13 cellular contexts compared by ENCODE assay signal in the genomic region with DNA sequence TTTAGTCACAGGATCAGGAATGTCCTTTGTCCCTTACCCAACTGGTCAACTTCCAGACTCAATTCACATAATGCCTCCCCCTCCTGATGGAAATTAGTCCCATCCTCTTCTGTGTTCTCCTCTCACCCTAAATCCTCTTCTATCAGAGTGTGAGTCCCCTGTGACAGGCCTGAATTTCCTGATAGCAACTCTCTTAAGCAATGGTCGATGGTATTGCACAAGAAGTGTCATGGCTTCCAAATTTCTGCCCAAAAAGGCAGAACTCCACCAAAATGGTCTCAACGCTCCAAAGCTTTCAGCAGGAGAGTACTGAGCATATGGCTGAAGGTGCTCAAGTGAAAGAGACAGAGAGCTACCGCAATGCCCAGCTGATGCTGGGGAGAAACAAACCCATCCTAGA. TPM values are rescaled to one million over a fixed set of nuclear protein-coding genes. Genes with fewer than 3 reads are reported as not detected.
DNase-seq lines count a peak whose midpoint lies in the region; ATAC-seq and TF ChIP-seq lines count a peak whose summit lies in the region.
"Had no signal": no experiment of that assay in that cellular context is flagged by ENCODE, and none has a peak within 500 bp of the region (broad histone marks: within the 10 kb centered on the region; RNA-seq: fewer than 3 reads in every experiment).

No MANE protein-coding gene starts in this region.

- ATAC-seq in IMR-90 (ENCODE audit: low read depth) (no peak), memory B cell (ENCODE audit: low read depth) (no peak), GM21360 (IDR thresholded peaks at IDR 0.05; ENCODE audit: unreplicated experiment) (no peak)
- ATAC-seq: mucosa of descending colon had no signal

- no peaks in the 10 kb centered on the region for H3K27me3 ChIP-seq in IMR-90 (ENCODE audit: control insufficient read depth, insufficient read depth, low read length)
- H3K27me3 ChIP-seq: right atrium auricular region had no signal

- no peak overlapping the region for H3K18ac ChIP-seq in IMR-90 (ENCODE audit: low read depth, low read length)

- H4K5ac ChIP-seq in IMR-90 (ENCODE audit: low read depth, low read length) = no peak overlapping the region

- peaks cover 30 to 40% of the 10 kb centered on the region in 2 experiments for H3K79me1 ChIP-seq in IMR-90 (ENCODE audit: low read depth in 1 of 2, low read length in 2 of 2)

- H3K27ac Mint-ChIP-seq in activated T-helper 2 cell treated with anti-CD3 and anti-CD28 coated beads, Interferon-gamma antibody, Interleukin-2, Interleukin-4, amounts not matched to agents 10 μg/mL and 5 μg/mL and 100 μg/mL, durations not matched to agents 14 hours and 24 hours and 36 hours = no peak overlapping the region
- peak overlapping the region; percentile 8 for H3K27ac Mint-ChIP-seq in memory B cell

- peaks cover 2% of the 10 kb centered on the region; the same call in 1 of the 2 replicates for H3K9me1 ChIP-seq in IMR-90 (ENCODE audit: insufficient read depth, low read length)

- H3K56ac ChIP-seq in IMR-90 (ENCODE audit: extremely low read depth, insufficient read depth, low read length) = no peak overlapping the region

- peak overlapping the region; percentile 60; the same call in 1 of the 2 replicates for H3K23ac ChIP-seq in IMR-90 (ENCODE audit: low read depth, low read length)

- peaks cover 2% of the 10 kb centered on the region for H3K27me3 Mint-ChIP-seq in activated T-helper 2 cell treated with anti-CD3 and anti-CD28 coated beads, Interferon-gamma antibody, Interleukin-2, Interleukin-4, amounts not matched to agents 10 μg/mL and 5 μg/mL and 100 μg/mL, durations not matched to agents 14 hours and 24 hours and 36 hours (ENCODE audit: low read depth)
- no peaks in the 10 kb centered on the region for H3K27me3 Mint-ChIP-seq in memory B cell

- H3K14ac ChIP-seq in IMR-90 (replicated peaks; ENCODE audit: low read depth, low read length) = no peak overlapping the region

- no peak for TF ChIP-seq CTCF in IMR-90 (conservative IDR thresholded peaks at IDR 0.05; ENCODE audit: low read depth, low read length)

- H3K36me3 ChIP-seq in IMR-90 (ENCODE audit: control insufficient read depth, insufficient read depth, low read length) = peaks cover 5% of the 10 kb centered on the region

- H2BK15ac ChIP-seq in IMR-90 (ENCODE audit: low read depth, low read length) = no peak overlapping the region

- H2AK5ac ChIP-seq in IMR-90 (ENCODE audit: low read depth, low read length) = no peak overlapping the region

- no peak overlapping the region for H2AK9ac ChIP-seq in IMR-90 (replicated peaks; ENCODE audit: low read depth, low read length, poor library complexity)

- peak; percentile 31 for DNase-seq in CD1c-positive myeloid dendritic cell (ENCODE audit: extremely low spot score)
- no peak for DNase-seq in IMR-90
- no peak for DNase-seq in activated T-helper 2 cell treated with anti-CD3 and anti-CD28 coated beads, Interferon-gamma antibody, Interleukin-2, Interleukin-4, amounts not matched to agents 10 μg/mL and 5 μg/mL and 100 μg/mL, durations not matched to agents 14 hours and 24 hours and 36 hours (ENCODE audit: low spot score)
- no peak for DNase-seq in memory B cell (ENCODE audit: low spot score in 2 of 2)
- no peak for DNase-seq in NCI-H524 treated with DMSO at 0.1 percent for 48 hours (lab: John Stamatoyannopoulos, UW)
- no peak for DNase-seq in cerebellar nuclear complex (lab: John Stamatoyannopoulos, UW)
- no peak for DNase-seq in UCSD-AML1 (lab: John Stamatoyannopoulos, UW; ENCODE audit: unreplicated experiment)
- DNase-seq: GOT3, mucosa of descending colon, NCI-H2029, substantia nigra had no signal

- H4K91ac ChIP-seq in IMR-90 (ENCODE audit: insufficient read depth, low read depth, low read length) = no peak overlapping the region

- H3K9ac ChIP-seq in IMR-90 (ENCODE audit: low read depth, low read length) = no peak overlapping the region

- CTCF ChIA-PET in IMR-90 (lab: Yijun Ruan, JAX) = interaction anchor here (0.6 kb wide), 1 partner anchor 1039 kb away, joined by 3 read pairs; no protein-coding TSS in a partner anchor

- H3K36me3 Mint-ChIP-seq in activated T-helper 2 cell treated with anti-CD3 and anti-CD28 coated beads, Interferon-gamma antibody, Interleukin-2, Interleukin-4, amounts not matched to agents 10 μg/mL and 5 μg/mL and 100 μg/mL, durations not matched to agents 14 hours and 24 hours and 36 hours (ENCODE audit: low read depth) = peaks cover 23% of the 10 kb centered on the region
- peaks cover 8% of the 10 kb centered on the region for H3K36me3 Mint-ChIP-seq in memory B cell

- no peak overlapping the region for H2AFZ ChIP-seq in IMR-90 (replicated peaks; ENCODE audit: low read length, poor library complexity)

- H3K9me3 Mint-ChIP-seq in activated T-helper 2 cell treated with anti-CD3 and anti-CD28 coated beads, Interferon-gamma antibody, Interleukin-2, Interleukin-4, amounts not matched to agents 10 μg/mL and 5 μg/mL and 100 μg/mL, durations not matched to agents 14 hours and 24 hours and 36 hours = no peaks in the 10 kb centered on the region
- H3K9me3 Mint-ChIP-seq in memory B cell = no peaks in the 10 kb centered on the region

- no peak overlapping the region for H2BK5ac ChIP-seq in IMR-90 (ENCODE audit: low read depth, low read length, poor library complexity, severe bottlenecking)

- H3K4me1 ChIP-seq in IMR-90 (ENCODE audit: control insufficient read depth, insufficient read depth, low read length) = no peaks in the 10 kb centered on the region; the same call in 1 of the 2 replicates

- TF ChIP-seq POLR2A in IMR-90 (IDR thresholded peaks at IDR 0.05; ENCODE audit: low read depth, low read length) = no peak

- no peak overlapping the region for H4K8ac ChIP-seq in IMR-90 (ENCODE audit: low read depth in 2 of 2, low read length in 2 of 2)

- intact Hi-C loops in IMR-90 (cut with micrococcal nuclease) = no loop called here
- intact Hi-C loops in activated T-helper 2 cell treated with anti-CD3 and anti-CD28 coated beads, Interferon-gamma antibody, Interleukin-2, Interleukin-4, amounts not matched to agents 10 μg/mL and 5 μg/mL and 100 μg/mL, durations not matched to agents 14 hours and 24 hours and 36 hours (cut with micrococcal nuclease) = loop anchor here (5.0 kb wide), 2 partner anchors 193 to 613 kb away; no protein-coding TSS in a partner anchor

- H3K4me1 Mint-ChIP-seq in activated T-helper 2 cell treated with anti-CD3 and anti-CD28 coated beads, Interferon-gamma antibody, Interleukin-2, Interleukin-4, amounts not matched to agents 10 μg/mL and 5 μg/mL and 100 μg/mL, durations not matched to agents 14 hours and 24 hours and 36 hours (ENCODE audit: low read depth) = peaks cover 51% of the 10 kb centered on the region
- H3K4me1 Mint-ChIP-seq in memory B cell = peaks cover 28% of the 10 kb centered on the region

- H3K4me2 ChIP-seq in IMR-90 (ENCODE audit: low read depth, low read length) = no peak overlapping the region

- peaks cover 24% of the 10 kb centered on the region for H4K20me1 ChIP-seq in IMR-90 (ENCODE audit: insufficient read depth, low read length)

- in situ Hi-C loops in IMR-90 (cut with MboI; ENCODE audit: low sequenced_read_pairs) = loop anchor here (10.0 kb wide), 1 partner anchor 306 kb away; no protein-coding TSS in a partner anchor

- H3K4me3 Mint-ChIP-seq in activated T-helper 2 cell treated with anti-CD3 and anti-CD28 coated beads, Interferon-gamma antibody, Interleukin-2, Interleukin-4, amounts not matched to agents 10 μg/mL and 5 μg/mL and 100 μg/mL, durations not matched to agents 14 hours and 24 hours and 36 hours (ENCODE audit: low read depth) = peak overlapping the region; percentile 18
- no peak overlapping the region for H3K4me3 Mint-ChIP-seq in memory B cell

- H3K9me3 ChIP-seq in IMR-90 (ENCODE audit: control insufficient read depth, insufficient read depth, low read length) = no peaks in the 10 kb centered on the region
- H3K9me3 ChIP-seq: mucosa of descending colon, right atrium auricular region had no signal

- H3K4me3 ChIP-seq in IMR-90 (ENCODE audit: insufficient read depth, low read depth, low read length) = no peak overlapping the region
- H3K4me3 ChIP-seq: mucosa of descending colon, right atrium auricular region had no signal

- dilution Hi-C loops in IMR-90 (cut with HindIII; ENCODE audit: low sequenced_read_pairs, unreplicated experiment) = loop anchor here (25.0 kb wide), 1 partner anchor 313 kb away; no protein-coding TSS in a partner anchor

- POLR2A ChIA-PET in IMR-90 (lab: Charles Lee; ENCODE audit: unreplicated experiment) = no interaction called here

- TF ChIP-seq RAD21 in IMR-90 (IDR thresholded peaks at IDR 0.05; ENCODE audit: low read length) = no peak

- no peak overlapping the region for H3K4ac ChIP-seq in IMR-90 (ENCODE audit: low read depth, low read length)

- BruUV-seq in IMR-90 (replicated peaks; lab: Mats Ljungman, UMichigan) = no TSS peak

- no peak overlapping the region for H2BK20ac ChIP-seq in IMR-90 (ENCODE audit: low read depth, low read length)

- no peak overlapping the region for H2BK120ac ChIP-seq in IMR-90 (ENCODE audit: low read depth, low read length)

- H3K27ac ChIP-seq in IMR-90 (ENCODE audit: insufficient read depth, low read length) = no peak overlapping the region
- H3K27ac ChIP-seq: right atrium auricular region had no signal

- no CpG with 5 or more reads among the region's 3 CpGs for whole genome bisulfite sequencing in IMR-90 (ENCODE audit: extremely low coverage in 2 of 2, insufficient read length in 1 of 2), 2 experiments

TF ChIP-seq in IMR-90, 13 proteins besides CTCF, POLR2A, EP300 and RAD21:
- no peak for TF ChIP-seq FOS (IDR thresholded peaks at IDR 0.05; ENCODE audit: low read depth, low read length)
- peak; percentile 71 for TF ChIP-seq CEBPB (IDR thresholded peaks at IDR 0.05; ENCODE audit: low read depth, low read length)
TF ChIP-seq in IMR-90: peak in this region for 1.

RNA-seq across cellular contexts. Expression of gene PREP, which starts 2.4 kb away (rescaled TPM):
- total RNA-seq in IMR-90 (2012; rRNA removed) = 21.0 and 22.8 TPM in 2 replicates
- polyA plus RNA-seq in IMR-90 (2012; rRNA removed) = 20.4 and 25.7 TPM in 2 replicates
- 9.2 and 12.3 TPM in 2 replicates for polyA plus RNA-seq in IMR-90 (2012; cell fraction: cytosol; rRNA removed)
- 11.3 and 19.5 TPM in 2 replicates for polyA plus RNA-seq in IMR-90 (2012; cell fraction: nucleus; rRNA removed; ENCODE audit: low replicate concordance)
- 52.7 and 52.9 TPM in 2 replicates for total RNA-seq in activated T-helper 2 cell treated with anti-CD3 and anti-CD28 coated beads, Interferon-gamma antibody, Interleukin-2, Interleukin-4, amounts not matched to agents 10 μg/mL and 5 μg/mL and 100 μg/mL, durations not matched to agents 14 hours and 24 hours and 36 hours
